ENCODE assay signal across 12 cellular contexts in genomic region chr9:76530458-76531100, GRCh38.
DNase-seq lines count a peak whose midpoint lies in the region; ATAC-seq lines count a peak whose summit lies in the region.
"Had no signal": no experiment of that assay in that cellular context is flagged by ENCODE, and none has a peak within 500 bp of the region (broad histone marks: within the 10 kb centered on the region; RNA-seq: fewer than 3 reads in every experiment).

No MANE protein-coding gene starts in this region.

- peak overlapping the region; percentile 54 for H3K4me3 ChIP-seq in endocrine pancreas (ENCODE audit: control insufficient read depth, insufficient read depth, low read length)
- H3K4me3 ChIP-seq: A549, sigmoid colon had no signal

- DNase-seq in NCI-H2029 treated with DMSO at 0.1 percent for 48 hours (lab: John Stamatoyannopoulos, UW) (peak; percentile 40), NCI-H2029 (lab: John Stamatoyannopoulos, UW) (no peak), sciatic nerve (ENCODE audit: low spot score) (no peak), activated gamma-delta T cell treated with Interleukin-2 at 50 U/mL for 16 hours (no peak), UCSD-AML1 (lab: John Stamatoyannopoulos, UW; ENCODE audit: unreplicated experiment) (no peak), NCI-H345 treated with DMSO at 0.1 percent for 48 hours (lab: John Stamatoyannopoulos, UW; ENCODE audit: unreplicated experiment) (no peak)
- DNase-seq: erythroblast, sigmoid colon, WERI-Rb-1 had no signal

- peak overlapping the region; percentile 48 for H3K9ac ChIP-seq in endocrine pancreas (ENCODE audit: control insufficient read depth, insufficient read depth, low read length)

- intact Hi-C loops in sciatic nerve (cut with DNase I), result no loop called here

- peaks cover 7% of the 10 kb centered on the region for H3K4me1 ChIP-seq in endocrine pancreas (ENCODE audit: control insufficient read depth, insufficient read depth, low read length)
- H3K4me1 ChIP-seq: A549, sigmoid colon had no signal

- H3K9me3 ChIP-seq in endocrine pancreas (ENCODE audit: control insufficient read depth, low read length), result no peaks in the 10 kb centered on the region
- H3K9me3 ChIP-seq: A549, sigmoid colon had no signal

- peak; percentile 53 for ATAC-seq in HG03520 (IDR thresholded peaks at IDR 0.05; ENCODE audit: unreplicated experiment)
- peak; percentile 33 for ATAC-seq in sciatic nerve
- ATAC-seq: A549 had no signal

- no peaks in the 10 kb centered on the region for H3K36me3 ChIP-seq in endocrine pancreas (ENCODE audit: control insufficient read depth, insufficient read depth, low read length)
- H3K36me3 ChIP-seq: sigmoid colon, WERI-Rb-1 had no signal

- no peaks in the 10 kb centered on the region for H3K27me3 ChIP-seq in endocrine pancreas (ENCODE audit: control insufficient read depth, insufficient read depth, low read length)
- H3K27me3 ChIP-seq: sigmoid colon had no signal
